In genomic region chr12:39386335-39386734, GRCh38 we compare ENCODE assay signal across 22 cellular contexts.
"Had no signal": no experiment of that assay in that cellular context is flagged by ENCODE, and none has a peak within 500 bp of the region (broad histone marks: within the 10 kb centered on the region; RNA-seq: fewer than 3 reads in every experiment).

No MANE protein-coding gene starts in this region.

- H3K4me3 ChIP-seq: colonic mucosa, esophagus muscularis mucosa, gastrocnemius medialis, left lung, lower lobe of right lung, mucosa of descending colon had no signal

- ATAC-seq: effector memory CD8-positive, alpha-beta T cell; foreskin keratinocyte; gastrocnemius medialis; left lung; lower lobe of right lung; mucosa of descending colon had no signal

- H3K36me3 Mint-ChIP-seq: mesothelial cell of epicardium, naive B cell had no signal

- DNase-seq: colonic mucosa; cortex of kidney; effector CD8-positive, alpha-beta T cell; effector memory CD8-positive, alpha-beta T cell; endodermal cell; erythroblast; foreskin keratinocyte; gastrocnemius medialis; glutamatergic neuron; head of caudate nucleus; hippocampal formation; left cardiac atrium; left lung; left ventricle myocardium superior; lower lobe of right lung; mesenchymal stem cell; mucosa of descending colon; naive B cell had no signal

- H3K4me1 Mint-ChIP-seq: endodermal cell, naive B cell had no signal

- H3K27ac ChIP-seq: colonic mucosa, epithelial cell of prostate, esophagus muscularis mucosa, foreskin keratinocyte, gastrocnemius medialis, left lung, lower lobe of right lung had no signal

- H3K9me3 ChIP-seq: colonic mucosa, esophagus muscularis mucosa, gastrocnemius medialis, left lung, lower lobe of right lung, mucosa of descending colon had no signal

- H3K4me3 Mint-ChIP-seq: dendritic cell treated with granulocyte-macrophage colony-stimulating factor and Interleukin-4, amounts not matched to agents 40 ng/mL and 50 ng/mL, for 4 days; effector memory CD8-positive, alpha-beta T cell; endodermal cell; mesothelial cell of epicardium; naive B cell had no signal

- H3K27me3 ChIP-seq: colonic mucosa, esophagus muscularis mucosa, foreskin keratinocyte, gastrocnemius medialis, left lung had no signal

- H3K4me1 ChIP-seq: colonic mucosa, esophagus muscularis mucosa, left lung, lower lobe of right lung had no signal

- H3K36me3 ChIP-seq: colonic mucosa, esophagus muscularis mucosa, gastrocnemius medialis, left lung, lower lobe of right lung had no signal

- H3K27ac Mint-ChIP-seq: dendritic cell treated with granulocyte-macrophage colony-stimulating factor and Interleukin-4, amounts not matched to agents 40 ng/mL and 50 ng/mL, for 4 days; effector memory CD8-positive, alpha-beta T cell; endodermal cell; mesothelial cell of epicardium; naive B cell had no signal

- H3K9me3 Mint-ChIP-seq: dendritic cell treated with granulocyte-macrophage colony-stimulating factor and Interleukin-4, amounts not matched to agents 40 ng/mL and 50 ng/mL, for 4 days; effector memory CD8-positive, alpha-beta T cell; endodermal cell; mesothelial cell of epicardium; naive B cell had no signal
